In the genomic region with DNA sequence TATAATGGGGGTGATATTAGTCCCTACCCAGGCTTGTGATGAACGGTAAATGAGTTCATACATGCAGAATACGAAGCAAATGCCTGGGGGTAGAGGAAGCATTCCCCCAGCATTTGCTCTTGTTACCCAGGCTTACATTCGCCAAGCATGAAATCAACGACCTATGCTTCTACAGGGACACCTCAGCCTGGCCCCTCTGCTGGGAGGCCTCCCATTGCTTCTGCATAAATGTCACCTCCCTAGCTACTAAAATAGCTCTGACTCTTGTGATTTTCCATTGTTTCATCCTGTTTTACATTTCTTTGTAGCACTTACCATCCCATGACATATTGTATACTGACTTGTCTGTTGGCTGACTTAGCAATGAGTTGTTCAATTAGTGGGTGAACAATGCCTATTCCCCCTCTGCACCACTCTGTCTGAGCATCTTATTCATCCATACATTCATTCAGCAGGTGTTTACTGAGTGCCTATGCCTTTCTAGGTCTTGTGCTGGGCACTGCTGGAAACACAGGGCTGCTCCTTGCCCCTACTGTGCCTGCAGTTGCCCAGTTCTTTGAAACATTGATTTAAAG, we compare ENCODE assay signal across 2 cellular contexts.
TF ChIP-seq lines count a peak whose summit lies in the region.

No MANE protein-coding gene starts in this region.

TF ChIP-seq in HepG2, 621 proteins besides CTCF, POLR2A, EP300 and RAD21:
- no peak for TF ChIP-seq ZNF891 (CRISPR knock-in tag; IDR thresholded peaks at IDR 0.05)
- no peak for TF ChIP-seq SUZ12 (IDR thresholded peaks at IDR 0.05; ENCODE audit: low read depth, low read length)
- peak; percentile 50; the same call in 1 of the 2 replicates for TF ChIP-seq ZNF629 (CRISPR knock-in tag; conservative IDR thresholded peaks at IDR 0.05)
- TF ChIP-seq ZBTB7A (CRISPR knock-in tag; IDR thresholded peaks at IDR 0.05) = no peak

TF ChIP-seq in endothelial cell of umbilical vein, 7 proteins besides CTCF, POLR2A, EP300 and RAD21:
- TF ChIP-seq EZH2 (IDR thresholded peaks at IDR 0.05; ENCODE audit: borderline replicate concordance, low read depth, low read length, severe bottlenecking) (peak; percentile 2), FOS (IDR thresholded peaks at IDR 0.05; ENCODE audit: borderline replicate concordance, insufficient read depth, low read length) (no peak)
